15 cellular contexts compared by ENCODE assay signal in genomic region chr5:138903113-138903789, GRCh38. TPM values are rescaled to one million over a fixed set of nuclear protein-coding genes. Genes with fewer than 3 reads are reported as not detected.
A peak's percentile ranks its signal among the peaks of the same experiment; 100 is the strongest.
DNase-seq lines count a peak whose midpoint lies in the region; ATAC-seq and TF ChIP-seq lines count a peak whose summit lies in the region.
"Had no signal": no experiment of that assay in that cellular context is flagged by ENCODE, and none has a peak within 500 bp of the region (broad histone marks: within the 10 kb centered on the region; RNA-seq: fewer than 3 reads in every experiment).

No MANE protein-coding gene starts in this region.

- ATAC-seq in WTC11, result no peak
- ATAC-seq: stimulated activated effector memory CD8-positive, alpha-beta T cell treated with anti-CD3 and anti-CD28 coated beads, Interleukin-12 subunit alpha, Interleukin-12 subunit beta, amount 100 ng/mL, for 72 hours had no signal

- DNase-seq in GM03348 (ENCODE audit: low spot score) (peak; percentile 24), WTC11 (ENCODE audit: low spot score) (no peak), fibroblast of peridontal ligament (ENCODE audit: extremely low read depth) (peak; percentile 45), progenitor cell of endocrine pancreas (ENCODE audit: low spot score, unreplicated experiment) (no peak), GM13977 (ENCODE audit: low spot score) (no peak), amniotic stem cell (lab: John Stamatoyannopoulos, UW) (no peak), hypothalamus (lab: John Stamatoyannopoulos, UW) (no peak)
- DNase-seq in activated effector memory CD4-positive, alpha-beta T cell treated with anti-CD3 and anti-CD28 coated beads, Interleukin-2, amount 50 U/mL, for 16 hours, result no peak
- DNase-seq: activated T-cell treated with anti-CD3 and anti-CD28 coated beads, Interleukin-2, amount 50 U/mL, for 1 hour; central memory CD4-positive, alpha-beta T cell; glutamatergic neuron; occipital lobe; stimulated activated CD4-positive, alpha-beta T cell treated with anti-CD3 and anti-CD28 coated beads, Interleukin-1b, Interleukin-23, amount 100 ng/mL, for 48 hours had no signal

- TF ChIP-seq CTCF in WTC11 (IDR thresholded peaks at IDR 0.05) (no peak), progenitor cell of endocrine pancreas (IDR thresholded peaks at IDR 0.05; ENCODE audit: unreplicated experiment) (no peak), GM13977 (IDR thresholded peaks at IDR 0.05; ENCODE audit: extremely low read depth, insufficient read depth, missing control alignments) (no peak)

- H3K9me3 Mint-ChIP-seq in WTC11 (no peaks in the 10 kb centered on the region), progenitor cell of endocrine pancreas (ENCODE audit: low read depth) (peaks cover 3% of the 10 kb centered on the region)
- H3K9me3 Mint-ChIP-seq: stimulated activated effector memory CD8-positive, alpha-beta T cell treated with anti-CD3 and anti-CD28 coated beads, Interleukin-12 subunit alpha, Interleukin-12 subunit beta, amount 100 ng/mL, for 72 hours had no signal

- in situ Hi-C loops in GM13977 (cut with MboI; ENCODE audit: low pct_unique_long_range_greater_than_20kb, low sequenced_read_pairs, unreplicated experiment), result no loop called here

- H3K4me1 Mint-ChIP-seq in WTC11, result peaks cover 17% of the 10 kb centered on the region
- no peaks in the 10 kb centered on the region for H3K4me1 Mint-ChIP-seq in progenitor cell of endocrine pancreas (ENCODE audit: low read depth)
- H3K4me1 Mint-ChIP-seq: CD14-positive monocyte had no signal

- H3K27me3 Mint-ChIP-seq in WTC11 (ENCODE audit: low read depth), result no peaks in the 10 kb centered on the region
- no peaks in the 10 kb centered on the region for H3K27me3 Mint-ChIP-seq in progenitor cell of endocrine pancreas

- H3K36me3 Mint-ChIP-seq in WTC11, result peaks cover 54% of the 10 kb centered on the region
- peaks cover 41% of the 10 kb centered on the region for H3K36me3 Mint-ChIP-seq in progenitor cell of endocrine pancreas (ENCODE audit: insufficient read depth)

- CTCF ChIA-PET in WTC11 (lab: Charles Lee), result no interaction called here

- H3K27ac Mint-ChIP-seq in WTC11, result peak overlapping the region; percentile 39; the same call in 1 of the 2 replicates
- peak overlapping the region; percentile 10 for H3K27ac Mint-ChIP-seq in progenitor cell of endocrine pancreas
- H3K27ac Mint-ChIP-seq: CD14-positive monocyte; stimulated activated effector memory CD8-positive, alpha-beta T cell treated with anti-CD3 and anti-CD28 coated beads, Interleukin-12 subunit alpha, Interleukin-12 subunit beta, amount 100 ng/mL, for 72 hours had no signal

- POLR2A ChIA-PET in WTC11 (lab: Charles Lee), result no interaction called here

- H3K4me3 Mint-ChIP-seq in WTC11, result no peak overlapping the region
- no peak overlapping the region for H3K4me3 Mint-ChIP-seq in progenitor cell of endocrine pancreas (ENCODE audit: low read depth)
- H3K4me3 Mint-ChIP-seq: CD14-positive monocyte; stimulated activated effector memory CD8-positive, alpha-beta T cell treated with anti-CD3 and anti-CD28 coated beads, Interleukin-12 subunit alpha, Interleukin-12 subunit beta, amount 100 ng/mL, for 72 hours had no signal

TF ChIP-seq in WTC11, 78 proteins besides CTCF, POLR2A, EP300 and RAD21 (continues in another document):
- no peak for TF ChIP-seq ZNF512 (CRISPR knock-in tag; IDR thresholded peaks at IDR 0.05; ENCODE audit: borderline replicate concordance)
- TF ChIP-seq NFATC4 (CRISPR knock-in tag; IDR thresholded peaks at IDR 0.05), result no peak
- TF ChIP-seq, protein P1, sequence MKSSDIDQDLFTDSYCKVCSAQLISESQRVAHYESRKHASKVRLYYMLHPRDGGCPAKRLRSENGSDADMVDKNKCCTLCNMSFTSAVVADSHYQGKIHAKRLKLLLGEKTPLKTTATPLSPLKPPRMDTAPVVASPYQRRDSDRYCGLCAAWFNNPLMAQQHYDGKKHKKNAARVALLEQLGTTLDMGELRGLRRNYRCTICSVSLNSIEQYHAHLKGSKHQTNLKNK (CRISPR knock-in tag; IDR thresholded peaks at IDR 0.05), result no peak
- TF ChIP-seq ARID4B (CRISPR knock-in tag; IDR thresholded peaks at IDR 0.05; ENCODE audit: borderline replicate concordance), result no peak
- no peak for TF ChIP-seq TP53 (CRISPR knock-in tag; IDR thresholded peaks at IDR 0.05)
- TF ChIP-seq AFF4 (CRISPR knock-in tag; IDR thresholded peaks at IDR 0.05; ENCODE audit: borderline replicate concordance), result no peak
- TF ChIP-seq SP1 (CRISPR knock-in tag; conservative IDR thresholded peaks at IDR 0.05), result no peak
- no peak for TF ChIP-seq FOXJ3 (CRISPR knock-in tag; IDR thresholded peaks at IDR 0.05; ENCODE audit: borderline replicate concordance)
- TF ChIP-seq MLX (CRISPR knock-in tag; IDR thresholded peaks at IDR 0.05), result no peak

RNA-seq across cellular contexts. Expression of gene LRRTM2, which starts 28.1 kb away (rescaled TPM):
- not detected in 3 replicates for total RNA-seq in WTC11 (2021)
- total RNA-seq in progenitor cell of endocrine pancreas, result not detected in 2 replicates

Comparison
In these comparisons a context has a peak if more than half of its experiments do, and no peak if none do; other contexts are left out.
1. DNase-seq: peak in GM03348 (single experiment) and fibroblast of peridontal ligament (single experiment); none in WTC11 (single experiment), progenitor cell of endocrine pancreas (single experiment), GM13977 (single experiment), amniotic stem cell (single experiment), hypothalamus (0 of 51) and activated effector memory CD4-positive, alpha-beta T cell treated with anti-CD3 and anti-CD28 coated beads, Interleukin-2, amount 50 U/mL, for 16 hours (single experiment).